In genomic region chr12:106861984-106862894, GRCh38 we compare ENCODE assay signal across 12 cellular contexts.
DNase-seq lines count a peak whose midpoint lies in the region; TF ChIP-seq lines count a peak whose summit lies in the region.
"Had no signal": no experiment of that assay in that cellular context is flagged by ENCODE, and none has a peak within 500 bp of the region (broad histone marks: within the 10 kb centered on the region; RNA-seq: fewer than 3 reads in every experiment).

No MANE protein-coding gene starts in this region.

- no peak for TF ChIP-seq CTCF in choroid plexus epithelial cell (conservative IDR thresholded peaks at IDR 0.05; ENCODE audit: low read depth, low read length)
- no peak for TF ChIP-seq CTCF in neural progenitor cell (IDR thresholded peaks at IDR 0.05)

- H3K27ac Mint-ChIP-seq in neural progenitor cell, result peak overlapping the region; percentile 17
- H3K27ac Mint-ChIP-seq: activated T-cell treated with anti-CD3 and anti-CD28 coated beads, Interleukin-2, amount 50 U/mL, for 24 hours had no signal

- H3K9ac ChIP-seq in neural progenitor cell, result no peak overlapping the region

- peaks cover 18% of the 10 kb centered on the region for H3K79me2 ChIP-seq in neural progenitor cell (ENCODE audit: low read depth)

- H3K36me3 Mint-ChIP-seq in neural progenitor cell, result peaks cover 26% of the 10 kb centered on the region
- H3K36me3 Mint-ChIP-seq: naive B cell had no signal

- peak overlapping the region; percentile 5 for H3K4me2 ChIP-seq in neural progenitor cell

- peaks cover 26% of the 10 kb centered on the region for H4K20me1 ChIP-seq in neural progenitor cell (ENCODE audit: low read depth)

- no peak overlapping the region for H3K4me3 ChIP-seq in choroid plexus epithelial cell (ENCODE audit: low read depth, low read length)
- no peak overlapping the region for H3K4me3 ChIP-seq in neural progenitor cell
- H3K4me3 ChIP-seq: SK-N-MC had no signal

- H3K27me3 Mint-ChIP-seq in neural progenitor cell (ENCODE audit: insufficient read depth, low read depth), result no peaks in the 10 kb centered on the region
- H3K27me3 Mint-ChIP-seq: activated T-cell treated with anti-CD3 and anti-CD28 coated beads, Interleukin-2, amount 50 U/mL, for 24 hours had no signal

- in situ Hi-C loops in G401 (cut with HindIII; ENCODE audit: low sequenced_read_pairs), result no loop called here

- H3K27me3 ChIP-seq in neural progenitor cell, result no peaks in the 10 kb centered on the region

- H3K4me3 Mint-ChIP-seq in neural progenitor cell, result no peak overlapping the region
- H3K4me3 Mint-ChIP-seq: activated T-cell treated with anti-CD3 and anti-CD28 coated beads, Interleukin-2, amount 50 U/mL, for 24 hours; naive B cell had no signal

- no peaks in the 10 kb centered on the region for H3K9me3 Mint-ChIP-seq in neural progenitor cell
- H3K9me3 Mint-ChIP-seq: activated T-cell treated with anti-CD3 and anti-CD28 coated beads, Interleukin-2, amount 50 U/mL, for 24 hours; naive B cell had no signal

- no peaks in the 10 kb centered on the region for H3K36me3 ChIP-seq in neural progenitor cell

- H2AFZ ChIP-seq in neural progenitor cell (replicated peaks), result no peak overlapping the region

- H3F3A ChIP-seq in neural progenitor cell (ENCODE audit: low read depth), result peaks cover 16% of the 10 kb centered on the region

- no peak overlapping the region for H3K27ac ChIP-seq in neural progenitor cell
- H3K27ac ChIP-seq: SK-N-MC had no signal

- H3K4me1 ChIP-seq in neural progenitor cell, result peaks cover 26% of the 10 kb centered on the region

- peak; percentile 81 for DNase-seq in ELR (ENCODE audit: low read depth)
- DNase-seq in MV-4-11 (lab: John Stamatoyannopoulos, UW), result peak; percentile 17
- DNase-seq in choroid plexus epithelial cell (ENCODE audit: low read depth), result peak; percentile 85
- no peak for DNase-seq in neural progenitor cell (ENCODE audit: low spot score)
- no peak for DNase-seq in 8988T
- DNase-seq in G401 (ENCODE audit: low spot score), result no peak
- DNase-seq in HK-2 (ENCODE audit: unreplicated experiment), result no peak
- DNase-seq: activated T-cell treated with anti-CD3 and anti-CD28 coated beads, Interleukin-2, amount 50 U/mL, for 24 hours; aorta; DND-41; naive B cell had no signal

- peaks cover 45% of the 10 kb centered on the region for H3K4me1 Mint-ChIP-seq in neural progenitor cell
- H3K4me1 Mint-ChIP-seq: naive B cell had no signal

- no peaks in the 10 kb centered on the region for H3K9me3 ChIP-seq in neural progenitor cell (ENCODE audit: low read depth)

Comparison
In these comparisons a context has a peak if more than half of its experiments do, and no peak if none do; other contexts are left out.
1. DNase-seq: peak in ELR (single experiment), MV-4-11 (single experiment) and choroid plexus epithelial cell (single experiment); none in neural progenitor cell (single experiment), 8988T (single experiment), G401 (single experiment) and HK-2 (single experiment).